ENCODE assay signal across 20 cellular contexts in genomic region chr18:35474884-35475283, GRCh38. TPM values are rescaled to one million over a fixed set of nuclear protein-coding genes. Genes with fewer than 3 reads are reported as not detected.
A peak's percentile ranks its signal among the peaks of the same experiment; 100 is the strongest.
DNase-seq lines count a peak whose midpoint lies in the region; ATAC-seq and TF ChIP-seq lines count a peak whose summit lies in the region.
"Had no signal": no experiment of that assay in that cellular context is flagged by ENCODE, and none has a peak within 500 bp of the region (broad histone marks: within the 10 kb centered on the region; RNA-seq: fewer than 3 reads in every experiment).

No MANE protein-coding gene starts in this region.

- TF ChIP-seq CTCF in AG10803 (conservative IDR thresholded peaks at IDR 0.05; ENCODE audit: low read length) (no peak), osteocyte (IDR thresholded peaks at IDR 0.05) (no peak)

- in situ Hi-C loops in KBM-7 (cut with MboI; ENCODE audit: low pct_unique_long_range_greater_than_20kb, low sequenced_read_pairs) = no loop called here

- peaks cover 6% of the 10 kb centered on the region for H3K9me3 Mint-ChIP-seq in osteocyte (ENCODE audit: unreplicated experiment)

- DNase-seq in AG10803 (ENCODE audit: low read depth) (peak; percentile 4), LHCN-M2 (ENCODE audit: low read depth) (peak; percentile 75), fibroblast of gingiva (ENCODE audit: low read depth) (peak; percentile 55), osteocyte (ENCODE audit: extremely low spot score, unreplicated experiment) (no peak), left lobe of liver (ENCODE audit: low spot score) (no peak), KBM-7 (no peak)
- DNase-seq: AML-193, COR-L47, DMS153, MG63, NCI-H1092, NCI-H146, NCI-H2081 treated with DMSO at 0.1 percent for 48 hours, NCI-H510A treated with DMSO at 0.1 percent for 48 hours, NCI-H82, PC-9, SJCRH30 had no signal

- H3K4me1 Mint-ChIP-seq in osteocyte (ENCODE audit: unreplicated experiment) = peaks cover 52% of the 10 kb centered on the region

- peak overlapping the region; percentile 86 for H3K27ac Mint-ChIP-seq in osteocyte (ENCODE audit: unreplicated experiment)

- no peak overlapping the region for H3K4me3 ChIP-seq in AG10803 (ENCODE audit: low read length)
- H3K4me3 ChIP-seq: MG63, PC-9, SJCRH30 had no signal

- peaks cover 30% of the 10 kb centered on the region for H3K36me3 Mint-ChIP-seq in osteocyte (ENCODE audit: unreplicated experiment)

- H3K4me3 Mint-ChIP-seq in osteocyte (ENCODE audit: unreplicated experiment) = no peak overlapping the region
- H3K4me3 Mint-ChIP-seq: CD14-positive monocyte had no signal

- ATAC-seq in left lobe of liver (no peak), HG02938 (IDR thresholded peaks at IDR 0.05; ENCODE audit: unreplicated experiment) (no peak)
- ATAC-seq: HepG2 had no signal

- no peaks in the 10 kb centered on the region for H3K27me3 Mint-ChIP-seq in osteocyte (ENCODE audit: unreplicated experiment)

RNA-seq across cellular contexts. Expression of gene INO80C, which starts 22.9 kb away (rescaled TPM):
- total RNA-seq in LHCN-M2 (2014; rRNA removed) = 3.7 and 5.1 TPM in 2 replicates
- 33.5 TPM for polyA plus RNA-seq in LHCN-M2 (2012)
- total RNA-seq in osteocyte = 27.1 and 30.2 TPM in 2 replicates
- 9.5 TPM for total RNA-seq in left lobe of liver

Comparison
In these comparisons a context has a peak if more than half of its experiments do, and no peak if none do; other contexts are left out.
1. DNase-seq: peak in AG10803 (single experiment), LHCN-M2 (single experiment) and fibroblast of gingiva (single experiment); none in osteocyte (single experiment), left lobe of liver (single experiment) and KBM-7 (single experiment).